In the genomic region with DNA sequence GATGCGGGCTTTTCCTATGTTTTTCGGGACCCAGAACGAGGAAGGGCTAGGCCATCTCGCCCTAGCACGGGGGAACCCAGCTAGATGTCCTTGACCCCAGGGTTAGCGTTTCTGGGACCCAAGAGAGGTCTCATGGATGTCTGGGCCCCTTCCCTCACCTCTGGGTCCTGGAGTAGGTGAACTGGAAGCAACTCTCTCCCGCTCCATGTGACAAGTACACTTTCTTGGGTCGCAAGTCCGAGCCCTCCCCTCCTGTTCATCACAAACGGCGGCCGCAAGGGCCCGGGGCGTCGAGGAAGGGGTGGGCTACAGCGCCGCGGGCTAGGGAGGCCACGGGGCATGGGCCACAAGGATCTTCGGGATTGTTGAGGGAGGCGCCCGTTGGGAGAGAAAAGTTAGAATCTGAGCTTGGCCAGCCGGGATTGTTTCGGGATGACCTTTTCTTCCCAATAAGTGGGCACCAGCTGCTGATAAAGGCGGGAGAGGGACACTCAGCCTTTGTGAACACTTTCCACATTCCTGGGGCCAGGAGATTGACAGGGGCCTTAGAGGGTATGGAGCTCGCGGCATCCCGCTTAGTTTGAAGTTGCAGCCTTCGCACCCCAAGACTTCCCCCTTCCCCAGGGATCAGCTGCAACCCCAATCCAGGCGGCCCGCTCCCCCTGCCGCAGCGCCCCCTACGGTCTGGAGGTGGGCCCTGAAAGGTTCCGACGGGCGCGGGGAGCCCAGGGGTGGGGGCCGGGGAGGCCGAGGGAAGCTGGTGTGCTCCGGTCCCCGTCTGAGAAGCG, we compare ENCODE assay signal across 13 cellular contexts.
DNase-seq lines count a peak whose midpoint lies in the region; ATAC-seq, FAIRE-seq and TF ChIP-seq lines count a peak whose summit lies in the region.
"Had no signal": no experiment of that assay in that cellular context is flagged by ENCODE, and none has a peak within 500 bp of the region (broad histone marks: within the 10 kb centered on the region; RNA-seq: fewer than 3 reads in every experiment).

No MANE protein-coding gene starts in this region.

- H3K9me3 Mint-ChIP-seq in activated T-cell treated with anti-CD3 and anti-CD28 coated beads, Interleukin-2, amount 50 U/mL, for 4 hours: no peaks in the 10 kb centered on the region
- H3K9me3 Mint-ChIP-seq: effector memory CD8-positive, alpha-beta T cell; T-helper 1 cell treated with Interleukin-12 subunit alpha and Interleukin-12 subunit beta and Interleukin-4 antibody, amounts not matched to agents 30 μg/mL and 1 μg/mL, for 36 hours had no signal

- H3K4me3 ChIP-seq in ascending aorta: peak overlapping the region; percentile 45 to 63
- H3K4me3 ChIP-seq in kidney (ENCODE audit: low read length in 2 of 2): peak overlapping the region in 1 of 2 donors; percentile 47

- no peak for ATAC-seq in activated T-cell treated with anti-CD3 and anti-CD28 coated beads, Interleukin-2, amount 50 U/mL, for 4 hours
- ATAC-seq: effector memory CD8-positive, alpha-beta T cell had no signal

- no peak for FAIRE-seq in kidney (lab: Jason Lieb, UNC)

- no peak for TF ChIP-seq CTCF in ascending aorta (IDR thresholded peaks at IDR 0.05)
- TF ChIP-seq CTCF in kidney (IDR thresholded peaks at IDR 0.05; ENCODE audit: borderline replicate concordance, extremely low read depth, insufficient read depth): no peak

- no peak overlapping the region for H3K9ac ChIP-seq in kidney (ENCODE audit: low read length in 2 of 2)

- peak overlapping the region; percentile 56 for H3K4me3 Mint-ChIP-seq in activated T-cell treated with anti-CD3 and anti-CD28 coated beads, Interleukin-2, amount 50 U/mL, for 4 hours
- H3K4me3 Mint-ChIP-seq: T-helper 1 cell treated with Interleukin-12 subunit alpha and Interleukin-12 subunit beta and Interleukin-4 antibody, amounts not matched to agents 30 μg/mL and 1 μg/mL, for 36 hours had no signal

- intact Hi-C loops in ascending aorta (cut with DNase I) (no loop called here), kidney (cut with DNase I) (no loop called here)

- peaks cover 6% of the 10 kb centered on the region for H3K4me1 Mint-ChIP-seq in activated T-cell treated with anti-CD3 and anti-CD28 coated beads, Interleukin-2, amount 50 U/mL, for 4 hours (ENCODE audit: low read depth)

- H3K36me3 Mint-ChIP-seq in activated T-cell treated with anti-CD3 and anti-CD28 coated beads, Interleukin-2, amount 50 U/mL, for 4 hours (ENCODE audit: insufficient read depth): no peaks in the 10 kb centered on the region

- H3K36me3 ChIP-seq in ascending aorta: no peaks in the 10 kb centered on the region
- no peaks in the 10 kb centered on the region for H3K36me3 ChIP-seq in kidney (ENCODE audit: control insufficient read depth in 1 of 2, insufficient read depth in 2 of 2, low read length in 2 of 2)

- no peak for DNase-seq in activated T-cell treated with anti-CD3 and anti-CD28 coated beads, Interleukin-2, amount 50 U/mL, for 4 hours
- no peak for DNase-seq in activated T-cell treated with anti-CD3 and anti-CD28 coated beads, Interleukin-2, amount 50 U/mL, for 48 hours
- DNase-seq in ascending aorta (ENCODE audit: low spot score in 2 of 2) (no peak), kidney (peak; percentile 52), SW480 (ENCODE audit: low spot score) (no peak), NCI-H2196 (lab: John Stamatoyannopoulos, UW; ENCODE audit: unreplicated experiment) (no peak)
- peak; percentile 23 for DNase-seq in stimulated activated CD8-positive, alpha-beta memory T cell treated with anti-CD3 and anti-CD28 coated beads, Interleukin-4, amount 100 ng/mL, for 48 hours
- no peak for DNase-seq in activated effector memory CD4-positive, alpha-beta T cell treated with anti-CD3 and anti-CD28 coated beads, Interleukin-2, amount 50 U/mL, for 16 hours
- DNase-seq: activated CD8-positive, alpha-beta memory T cell treated with anti-CD3 and anti-CD28 coated beads, Interleukin-2, amount 50 U/mL, for 4 hours; effector memory CD8-positive, alpha-beta T cell; kidney glomerular epithelial cell; MV-4-11 had no signal

- peaks cover 29% of the 10 kb centered on the region for H3K27me3 ChIP-seq in ascending aorta

- H3K4me1 ChIP-seq in ascending aorta: peaks cover 2 to 4% of the 10 kb centered on the region in 2 donors
- peaks cover 0 to 6% of the 10 kb centered on the region in 2 donors for H3K4me1 ChIP-seq in kidney (ENCODE audit: control insufficient read depth in 1 of 2, insufficient read depth in 1 of 2, low read depth in 1 of 2, low read length in 2 of 2)

- H3K9me3 ChIP-seq in ascending aorta (no peaks in the 10 kb centered on the region), kidney (ENCODE audit: control insufficient read depth in 1 of 2, low read length in 2 of 2) (no peaks in the 10 kb centered on the region)

- no peak overlapping the region for H3K27ac ChIP-seq in ascending aorta
- no peak overlapping the region for H3K27ac ChIP-seq in kidney (ENCODE audit: low read depth in 2 of 2, low read length in 2 of 2)

- peaks cover 57% of the 10 kb centered on the region for H3K27me3 Mint-ChIP-seq in activated T-cell treated with anti-CD3 and anti-CD28 coated beads, Interleukin-2, amount 50 U/mL, for 4 hours (ENCODE audit: low read depth)

Comparison
In these comparisons a context has a peak if more than half of its experiments do, and no peak if none do; other contexts are left out.
1. DNase-seq: peak in kidney (single experiment) and stimulated activated CD8-positive, alpha-beta memory T cell treated with anti-CD3 and anti-CD28 coated beads, Interleukin-4, amount 100 ng/mL, for 48 hours (single experiment); none in activated T-cell treated with anti-CD3 and anti-CD28 coated beads, Interleukin-2, amount 50 U/mL, for 4 hours (single experiment), activated T-cell treated with anti-CD3 and anti-CD28 coated beads, Interleukin-2, amount 50 U/mL, for 48 hours (0 of 2), ascending aorta (0 of 2), SW480 (single experiment), activated effector memory CD4-positive, alpha-beta T cell treated with anti-CD3 and anti-CD28 coated beads, Interleukin-2, amount 50 U/mL, for 16 hours (single experiment) and NCI-H2196 (single experiment).